In the genomic region with DNA sequence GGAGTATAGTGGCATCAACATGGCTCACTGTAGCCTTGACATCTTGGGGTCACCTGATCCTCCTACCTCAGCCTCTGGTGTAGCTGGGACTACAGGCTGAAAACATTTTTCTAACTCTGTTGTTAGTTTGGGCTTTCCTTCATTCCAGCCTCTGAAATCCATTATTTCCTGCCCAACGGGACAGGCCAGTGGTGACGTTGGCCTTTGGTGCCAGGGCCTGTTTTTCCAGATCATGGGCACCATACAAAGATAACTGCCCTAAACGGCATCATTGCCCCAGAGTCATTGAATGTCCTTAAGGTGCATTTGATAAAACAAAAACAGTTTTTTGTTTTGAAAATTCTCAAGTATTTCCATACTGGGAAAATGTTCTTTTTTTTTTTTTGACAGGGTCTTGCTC, we compare ENCODE assay signal across 19 cellular contexts.
"Had no signal": no experiment of that assay in that cellular context is flagged by ENCODE, and none has a peak within 500 bp of the region (broad histone marks: within the 10 kb centered on the region; RNA-seq: fewer than 3 reads in every experiment).

No MANE protein-coding gene starts in this region.

- H3K27me3 Mint-ChIP-seq: dendritic cell treated with granulocyte-macrophage colony-stimulating factor and Interleukin-4, amounts not matched to agents 40 ng/mL and 50 ng/mL, for 4 days; effector memory CD8-positive, alpha-beta T cell had no signal

- H3K9me3 ChIP-seq: prostate gland, right lobe of liver, spleen, suprapubic skin, thyroid gland, upper lobe of right lung had no signal

- H3K4me3 ChIP-seq: lung, prostate gland, right lobe of liver, spleen, suprapubic skin, thyroid gland, upper lobe of right lung had no signal

- H3K36me3 ChIP-seq: prostate gland, right lobe of liver, spleen, suprapubic skin, thyroid gland, upper lobe of right lung had no signal

- H3K9me3 Mint-ChIP-seq: dendritic cell treated with granulocyte-macrophage colony-stimulating factor and Interleukin-4, amounts not matched to agents 40 ng/mL and 50 ng/mL, for 4 days; effector memory CD8-positive, alpha-beta T cell; immature natural killer cell had no signal

- H3K27ac Mint-ChIP-seq: dendritic cell treated with granulocyte-macrophage colony-stimulating factor and Interleukin-4, amounts not matched to agents 40 ng/mL and 50 ng/mL, for 4 days; nephron progenitor cell had no signal

- H3K27me3 ChIP-seq: foreskin keratinocyte, right lobe of liver, spleen, suprapubic skin, thyroid gland, upper lobe of right lung had no signal

- ATAC-seq: effector memory CD8-positive, alpha-beta T cell; foreskin keratinocyte; left ventricle myocardium superior; right lobe of liver; stimulated activated naive CD8-positive, alpha-beta T cell treated with anti-CD3 and anti-CD28 coated beads, Interleukin-15, Interleukin-2, amounts not matched to agents 100 U/mL and 50 U/mL, for 24 hours; upper lobe of right lung had no signal

- H3K27ac ChIP-seq: foreskin keratinocyte, parathyroid adenoma, prostate gland, right lobe of liver, suprapubic skin, thyroid gland, upper lobe of right lung had no signal

- H3K4me3 Mint-ChIP-seq: dendritic cell treated with granulocyte-macrophage colony-stimulating factor and Interleukin-4, amounts not matched to agents 40 ng/mL and 50 ng/mL, for 4 days; effector memory CD8-positive, alpha-beta T cell; nephron progenitor cell had no signal

- DNase-seq: effector memory CD8-positive, alpha-beta T cell; foreskin keratinocyte; immature natural killer cell; left ventricle myocardium superior; mesenchymal stem cell; midbrain; nephron progenitor cell; retina; right lobe of liver; spleen; stimulated activated CD4-positive, alpha-beta T cell treated with anti-CD3 and anti-CD28 coated beads, Interleukin-2, amount 100 ng/mL, for 24 hours; stimulated activated naive CD8-positive, alpha-beta T cell treated with anti-CD3 and anti-CD28 coated beads, Interleukin-15, Interleukin-2, amounts not matched to agents 100 U/mL and 50 U/mL, for 24 hours; thyroid gland; upper lobe of right lung had no signal

- H3K36me3 Mint-ChIP-seq: immature natural killer cell had no signal
